1 cellular context compared by ENCODE assay signal in genomic region chr19:16366433-16367268, GRCh38.
TF ChIP-seq lines count a peak whose summit lies in the region.

No MANE protein-coding gene starts in this region.

TF ChIP-seq in GM12878, 131 proteins besides CTCF, POLR2A, EP300 and RAD21 (continued from another document):
- TF ChIP-seq GABPA (IDR thresholded peaks at IDR 0.05; ENCODE audit: low read depth) (no peak), POLR2AphosphoS2 (IDR thresholded peaks at IDR 0.05; ENCODE audit: low read depth, low read length) (no peak), ESRRA (IDR thresholded peaks at IDR 0.05; ENCODE audit: low read length) (no peak), BMI1 (IDR thresholded peaks at IDR 0.05; ENCODE audit: borderline replicate concordance) (peak; percentile 55), FOXM1 (IDR thresholded peaks at IDR 0.05; ENCODE audit: low read depth, low read length) (peak; percentile 78), BRCA1 (IDR thresholded peaks at IDR 0.05; ENCODE audit: low read depth, low read length) (no peak)
- TF ChIP-seq, protein P1, sequence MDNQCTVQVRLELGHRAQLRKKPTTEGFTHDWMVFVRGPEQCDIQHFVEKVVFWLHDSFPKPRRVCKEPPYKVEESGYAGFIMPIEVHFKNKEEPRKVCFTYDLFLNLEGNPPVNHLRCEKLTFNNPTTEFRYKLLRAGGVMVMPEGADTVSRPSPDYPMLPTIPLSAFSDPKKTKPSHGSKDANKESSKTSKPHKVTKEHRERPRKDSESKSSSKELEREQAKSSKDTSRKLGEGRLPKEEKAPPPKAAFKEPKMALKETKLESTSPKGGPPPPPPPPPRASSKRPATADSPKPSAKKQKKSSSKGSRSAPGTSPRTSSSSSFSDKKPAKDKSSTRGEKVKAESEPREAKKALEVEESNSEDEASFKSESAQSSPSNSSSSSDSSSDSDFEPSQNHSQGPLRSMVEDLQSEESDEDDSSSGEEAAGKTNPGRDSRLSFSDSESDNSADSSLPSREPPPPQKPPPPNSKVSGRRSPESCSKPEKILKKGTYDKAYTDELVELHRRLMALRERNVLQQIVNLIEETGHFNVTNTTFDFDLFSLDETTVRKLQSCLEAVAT (IDR thresholded peaks at IDR 0.05), result no peak
